14 cellular contexts compared by ENCODE assay signal in the genomic region with DNA sequence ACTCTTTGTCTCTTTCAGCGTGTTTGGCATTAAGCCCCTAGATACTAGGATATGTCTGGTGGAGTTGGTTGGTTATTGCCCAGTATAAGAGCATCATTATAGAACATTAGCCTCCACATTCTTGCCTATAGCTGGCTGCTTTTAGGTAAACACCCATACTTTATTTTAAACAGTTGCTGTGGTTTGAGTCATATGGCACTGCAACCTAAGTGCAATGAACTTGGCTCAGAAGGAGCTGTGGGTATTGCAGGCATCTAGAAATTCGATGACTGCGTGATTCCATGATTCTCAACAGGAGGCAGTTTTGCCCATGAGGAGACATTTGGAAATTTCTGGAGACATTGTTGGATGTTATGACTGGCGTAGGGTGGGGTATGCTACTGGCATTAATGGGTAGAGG.
"Had no signal": no experiment of that assay in that cellular context is flagged by ENCODE, and none has a peak within 500 bp of the region (broad histone marks: within the 10 kb centered on the region; RNA-seq: fewer than 3 reads in every experiment).

No MANE protein-coding gene starts in this region.

- H3K27me3 ChIP-seq: dorsolateral prefrontal cortex, esophagus muscularis mucosa had no signal

- FAIRE-seq: endometrium had no signal

- H3K4me1 ChIP-seq: psoas muscle had no signal

- H3K27ac ChIP-seq: dorsolateral prefrontal cortex, esophagus muscularis mucosa, psoas muscle had no signal

- DNase-seq: activated effector memory CD4-positive, alpha-beta T cell treated with Interleukin-2 at 50 U/mL for 16 hours; activated T-cell treated with anti-CD3 and anti-CD28 coated beads, Interleukin-2, amount 50 U/mL, for 1 hour; dorsolateral prefrontal cortex; left ventricle myocardium superior; mesendoderm; nephron progenitor cell; psoas muscle; stimulated activated CD4-positive, alpha-beta T cell treated with anti-CD3 and anti-CD28 coated beads, Interleukin-4, amount 100 ng/mL, for 1 hour; stimulated activated CD8-positive, alpha-beta memory T cell treated with anti-CD3 and anti-CD28 coated beads, Interleukin-4, amount 100 ng/mL, for 48 hours; stimulated activated naive CD8-positive, alpha-beta T cell treated with anti-CD3 and anti-CD28 coated beads, Interleukin-15, Interleukin-2, amounts not matched to agents 100 U/mL and 50 U/mL, for 24 hours; T-helper 2 cell had no signal

- H3K4me3 ChIP-seq: dorsolateral prefrontal cortex, esophagus muscularis mucosa, psoas muscle had no signal

- H3K9me3 ChIP-seq: esophagus muscularis mucosa, psoas muscle had no signal

- ATAC-seq: left ventricle myocardium superior; psoas muscle; sciatic nerve; stimulated activated naive CD8-positive, alpha-beta T cell treated with anti-CD3 and anti-CD28 coated beads, Interleukin-15, Interleukin-2, amounts not matched to agents 100 U/mL and 50 U/mL, for 24 hours had no signal

- H3K36me3 ChIP-seq: esophagus muscularis mucosa had no signal
